ENCODE assay signal across 26 cellular contexts in genomic region chr4:24400537-24400936, GRCh38.
"Had no signal": no experiment of that assay in that cellular context is flagged by ENCODE, and none has a peak within 500 bp of the region (broad histone marks: within the 10 kb centered on the region; RNA-seq: fewer than 3 reads in every experiment).

No MANE protein-coding gene starts in this region.

- DNase-seq: activated effector memory CD4-positive, alpha-beta T cell treated with anti-CD3 and anti-CD28 coated beads, Interleukin-2, amount 50 U/mL, for 16 hours; activated effector memory CD4-positive, alpha-beta T cell treated with Interleukin-2 at 50 U/mL for 16 hours; activated gamma-delta T cell; activated gamma-delta T cell treated with Interleukin-2 at 50 U/mL for 16 hours; activated naive CD4-positive, alpha-beta T cell; activated naive CD4-positive, alpha-beta T cell treated with anti-CD3 and anti-CD28 coated beads for 36 hours; activated naive CD4-positive, alpha-beta T cell treated with anti-CD3 and anti-CD28 coated beads, Interleukin-2, amount 10 ng/mL, durations not matched to agents 7 days and 5 days; activated naive CD4-positive, alpha-beta T cell treated with anti-CD3 and anti-CD28 coated beads, Interleukin-2, amount 50 U/mL, for 16 hours; activated naive CD4-positive, alpha-beta T cell treated with Interleukin-2 at 50 U/mL for 16 hours; activated naive CD8-positive, alpha-beta T cell treated with anti-CD3 and anti-CD28 coated beads for 36 hours; activated naive CD8-positive, alpha-beta T cell treated with anti-CD3 and anti-CD28 coated beads, Interleukin-2, amount 10 ng/mL, durations not matched to agents 7 days and 5 days; activated naive CD8-positive, alpha-beta T cell treated with anti-CD3 and anti-CD28 coated beads, Interleukin-2, amount 50 U/mL, for 24 hours; activated T-cell treated with anti-CD3 and anti-CD28 coated beads, Interleukin-2, amount 50 U/mL, for 1 hour; activated T-cell treated with anti-CD3 and anti-CD28 coated beads, Interleukin-2, amount 50 U/mL, for 24 hours; activated T-cell treated with anti-CD3 and anti-CD28 coated beads, Interleukin-2, amount 50 U/mL, for 4 hours; activated T-cell treated with anti-CD3 and anti-CD28 coated beads, Interleukin-2, amount 50 U/mL, for 48 hours; activated T-cell treated with anti-CD3 and anti-CD28 coated beads, Interleukin-2, amount 50 U/mL, for 72 hours; adrenal gland; amniotic stem cell; amygdala; anterior cingulate cortex; aorta; body of pancreas; brain microvascular endothelial cell; central memory CD4-positive, alpha-beta T cell; cerebellar nuclear complex had no signal
